In genomic region chr4:38665846-38666490, GRCh38 we compare ENCODE assay signal across 8 cellular contexts. TPM values are rescaled to one million over a fixed set of nuclear protein-coding genes. Genes with fewer than 3 reads are reported as not detected.
A peak's percentile ranks its signal among the peaks of the same experiment; 100 is the strongest.
DNase-seq lines count a peak whose midpoint lies in the region; ATAC-seq and TF ChIP-seq lines count a peak whose summit lies in the region.

No MANE protein-coding gene starts in this region.

- H3K9me3 Mint-ChIP-seq in activated naive CD4-positive, alpha-beta T cell treated with anti-CD3 and anti-CD28 coated beads, Interleukin-2, amount 10 ng/mL, durations not matched to agents 7 days and 5 days: no peaks in the 10 kb centered on the region
- H3K9me3 Mint-ChIP-seq in mesothelial cell of epicardium: peaks cover 3% of the 10 kb centered on the region

- BruUV-seq in mammary epithelial cell (replicated peaks; lab: Mats Ljungman, UMichigan): no TSS peak

- dilution Hi-C loops in mammary epithelial cell (cut with HindIII; ENCODE audit: low sequenced_read_pairs): loop anchor here (5.0 to 10.0 kb wide), 2 partner anchors 101 to 349 kb away; no protein-coding TSS in a partner anchor

- H3K36me3 ChIP-seq in mammary epithelial cell (ENCODE audit: insufficient read depth, low read length) (no peaks in the 10 kb centered on the region), upper lobe of right lung (no peaks in the 10 kb centered on the region)

- peaks cover 67% of the 10 kb centered on the region for H3K79me2 ChIP-seq in mammary epithelial cell (ENCODE audit: insufficient read depth, low read length)

- in situ Hi-C loops in mammary epithelial cell (cut with MboI; ENCODE audit: low sequenced_read_pairs in 2 of 2): loop anchor here in 1 of 2 donors (5.0 kb wide), 1 partner anchor 479 kb away; no protein-coding TSS in a partner anchor

- H3K9ac ChIP-seq in mammary epithelial cell (ENCODE audit: insufficient read depth, low read length): peak overlapping the region; percentile 93

- H3K4me1 ChIP-seq in mammary epithelial cell (ENCODE audit: insufficient read depth, low read length) (peaks cover 31% of the 10 kb centered on the region), upper lobe of right lung (peaks cover 52% of the 10 kb centered on the region)

- no peak for TF ChIP-seq CTCF in mammary epithelial cell (conservative IDR thresholded peaks at IDR 0.05 in 1 of 2, IDR thresholded peaks at IDR 0.05 in 1 of 2; ENCODE audit: extremely low read depth in 1 of 2, insufficient read depth in 1 of 2, low read depth in 1 of 2, low read length in 2 of 2)
- no peak for TF ChIP-seq CTCF in mesothelial cell of epicardium (IDR thresholded peaks at IDR 0.05; ENCODE audit: unreplicated experiment)
- no peak for TF ChIP-seq CTCF in upper lobe of right lung (IDR thresholded peaks at IDR 0.05)

- H2AFZ ChIP-seq in mammary epithelial cell (ENCODE audit: low read depth, low read length): no peak overlapping the region

- no peak for DNase-seq in activated naive CD4-positive, alpha-beta T cell treated with anti-CD3 and anti-CD28 coated beads, Interleukin-2, amount 10 ng/mL, durations not matched to agents 7 days and 5 days
- no peak for DNase-seq in activated naive CD4-positive, alpha-beta T cell treated with anti-CD3 and anti-CD28 coated beads, Interleukin-2, amount 50 U/mL, for 16 hours
- DNase-seq in mammary epithelial cell: no peak
- DNase-seq in mesothelial cell of epicardium (ENCODE audit: low spot score in 2 of 2, unreplicated experiment in 2 of 2): no peak
- DNase-seq in upper lobe of right lung: no peak
- no peak for DNase-seq in iPS-NIHi7 (ENCODE audit: extremely low spot score)

- H3K27me3 Mint-ChIP-seq in activated naive CD4-positive, alpha-beta T cell treated with anti-CD3 and anti-CD28 coated beads, Interleukin-2, amount 10 ng/mL, durations not matched to agents 7 days and 5 days: no peaks in the 10 kb centered on the region
- H3K27me3 Mint-ChIP-seq in mesothelial cell of epicardium (ENCODE audit: low read depth): no peaks in the 10 kb centered on the region

- H3K27ac Mint-ChIP-seq in activated naive CD4-positive, alpha-beta T cell treated with anti-CD3 and anti-CD28 coated beads, Interleukin-2, amount 10 ng/mL, durations not matched to agents 7 days and 5 days: peak overlapping the region; percentile 91
- peak overlapping the region; percentile 100 for H3K27ac Mint-ChIP-seq in mesothelial cell of epicardium

- H3K27ac ChIP-seq in mammary epithelial cell (ENCODE audit: insufficient read depth, low read depth, low read length) (peak overlapping the region; percentile 96), upper lobe of right lung (peak overlapping the region; percentile 98)

- ATAC-seq in upper lobe of right lung (no peak), HG03460 (IDR thresholded peaks at IDR 0.05; ENCODE audit: unreplicated experiment) (no peak), HG03378 (IDR thresholded peaks at IDR 0.05; ENCODE audit: unreplicated experiment) (no peak)

- H3K4me2 ChIP-seq in mammary epithelial cell (ENCODE audit: insufficient read depth, low read depth, low read length): peak overlapping the region; percentile 90

- H4K20me1 ChIP-seq in mammary epithelial cell (ENCODE audit: insufficient read depth, low read length): no peaks in the 10 kb centered on the region

- H3K36me3 Mint-ChIP-seq in activated naive CD4-positive, alpha-beta T cell treated with anti-CD3 and anti-CD28 coated beads, Interleukin-2, amount 10 ng/mL, durations not matched to agents 7 days and 5 days: peaks cover 38% of the 10 kb centered on the region
- peaks cover 2% of the 10 kb centered on the region for H3K36me3 Mint-ChIP-seq in mesothelial cell of epicardium

- WGBS in mammary epithelial cell (ENCODE audit: low coverage, missing lambda C conversion rate): 7% methylated on average over 5 of the region's 5 CpGs

- H3K4me3 ChIP-seq in mammary epithelial cell (replicated peaks in 1 of 3; ENCODE audit: insufficient read depth in 1 of 3, low read depth in 2 of 3, low read length in 3 of 3) (peak overlapping the region; percentile 73 to 92 (median 87)), upper lobe of right lung (peak overlapping the region; percentile 92)

- CTCF ChIA-PET in activated naive CD4-positive, alpha-beta T cell treated with anti-CD3 and anti-CD28 coated beads, Interleukin-2, amount 10 ng/mL, durations not matched to agents 7 days and 5 days (lab: Charles Lee): interaction anchor here (0.6 to 2.5 kb wide), 7 partner anchors 134 to 597 kb away, joined by 3 to 11 read pairs (median 3); no protein-coding TSS in a partner anchor
- CTCF ChIA-PET in mammary epithelial cell (lab: Charles Lee; ENCODE audit: low non-redundant PET): no interaction called here

- H3K4me1 Mint-ChIP-seq in activated naive CD4-positive, alpha-beta T cell treated with anti-CD3 and anti-CD28 coated beads, Interleukin-2, amount 10 ng/mL, durations not matched to agents 7 days and 5 days: peaks cover 70% of the 10 kb centered on the region
- peaks cover 61% of the 10 kb centered on the region for H3K4me1 Mint-ChIP-seq in mesothelial cell of epicardium

- H3K27me3 ChIP-seq in mammary epithelial cell (ENCODE audit: insufficient read depth, low read length) (no peaks in the 10 kb centered on the region), upper lobe of right lung (no peaks in the 10 kb centered on the region)

- H3K9me3 ChIP-seq in mammary epithelial cell (replicated peaks; ENCODE audit: insufficient read depth, low read length) (no peaks in the 10 kb centered on the region), upper lobe of right lung (no peaks in the 10 kb centered on the region)

- intact Hi-C loops in mammary epithelial cell (cut with micrococcal nuclease) (loop anchor here (2.0 to 5.0 kb wide), 2 partner anchors 101 to 904 kb away; no protein-coding TSS in a partner anchor), upper lobe of right lung (cut with DNase I) (no loop called here)

- peak overlapping the region; percentile 93 for H3K4me3 Mint-ChIP-seq in activated naive CD4-positive, alpha-beta T cell treated with anti-CD3 and anti-CD28 coated beads, Interleukin-2, amount 10 ng/mL, durations not matched to agents 7 days and 5 days
- H3K4me3 Mint-ChIP-seq in mesothelial cell of epicardium: peak overlapping the region; percentile 94

RNA-seq across cellular contexts. Expression of gene KLF3, which starts 2.0 kb away (rescaled TPM):
- total RNA-seq in mammary epithelial cell (10 to 100 TPM; 24.2 to 41.3 TPM), mesothelial cell of epicardium (60.9 to 63.1 TPM (median 61.0 TPM) in 3 replicates), upper lobe of right lung (70.6 TPM)
- 11.6 TPM for polyA plus RNA-seq in mammary epithelial cell
- 35.3 TPM for polyA minus RNA-seq in mammary epithelial cell
